In the genomic region with DNA sequence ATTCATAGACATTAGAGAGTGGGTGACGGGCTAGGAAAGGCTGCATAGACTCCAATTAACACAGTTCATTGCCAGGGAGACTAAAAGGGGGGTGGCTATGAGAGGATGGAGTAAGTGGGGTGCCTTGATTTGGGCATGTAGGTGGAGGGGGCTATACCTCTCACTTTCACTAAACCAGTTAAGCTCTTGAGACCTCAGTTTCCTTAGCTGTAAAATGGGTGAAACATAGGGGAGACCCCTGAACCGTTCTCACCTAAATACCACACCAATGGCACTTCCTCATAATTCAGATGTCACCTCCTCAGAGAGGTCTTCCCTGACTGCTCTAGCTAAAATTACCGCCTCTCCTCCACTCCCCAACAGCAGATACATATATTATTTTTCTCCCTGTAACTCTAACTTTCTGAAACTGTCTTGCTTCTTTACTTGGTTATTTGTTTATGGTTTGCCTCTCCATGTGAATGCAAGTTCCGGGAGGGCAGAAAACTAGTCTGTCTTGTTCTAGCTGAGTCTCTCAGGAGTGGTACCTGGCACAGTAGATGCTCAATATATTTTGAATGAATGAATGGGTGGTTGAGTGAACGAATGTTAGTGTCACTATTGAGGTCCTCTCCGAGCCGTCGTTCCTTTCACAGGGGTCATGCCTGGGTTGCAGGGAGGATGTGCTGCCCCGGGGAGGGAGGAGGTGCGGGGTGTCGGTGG, we compare ENCODE assay signal across 10 cellular contexts. TPM values are rescaled to one million over a fixed set of nuclear protein-coding genes. Genes with fewer than 3 reads are reported as not detected.
DNase-seq lines count a peak whose midpoint lies in the region; ATAC-seq and TF ChIP-seq lines count a peak whose summit lies in the region.
"Had no signal": no experiment of that assay in that cellular context is flagged by ENCODE, and none has a peak within 500 bp of the region (broad histone marks: within the 10 kb centered on the region; RNA-seq: fewer than 3 reads in every experiment).

No MANE protein-coding gene starts in this region.

- intact Hi-C loops in MCF 10A (cut with micrococcal nuclease) (no loop called here), mammary epithelial cell (cut with micrococcal nuclease) (no loop called here)

- dilution Hi-C loops in mammary epithelial cell (cut with HindIII; ENCODE audit: low sequenced_read_pairs), result no loop called here

- H3K4me3 ChIP-seq in mammary epithelial cell (replicated peaks in 1 of 3; ENCODE audit: insufficient read depth in 1 of 3, low read depth in 2 of 3, low read length in 3 of 3), result no peak overlapping the region
- H3K4me3 ChIP-seq in urinary bladder (ENCODE audit: low read depth, low read length), result peak overlapping the region; percentile 49

- no peak overlapping the region for H3K9ac ChIP-seq in mammary epithelial cell (ENCODE audit: insufficient read depth, low read length)
- H3K9ac ChIP-seq: SK-N-SH had no signal

- H3K4me2 ChIP-seq in mammary epithelial cell (ENCODE audit: insufficient read depth, low read depth, low read length), result no peak overlapping the region
- H3K4me2 ChIP-seq: SK-N-SH had no signal

- no TSS peak for BruUV-seq in MCF 10A (replicated peaks; lab: Mats Ljungman, UMichigan)
- BruUV-seq in mammary epithelial cell (replicated peaks; lab: Mats Ljungman, UMichigan), result no TSS peak

- H3K27me3 Mint-ChIP-seq in MCF 10A (ENCODE audit: insufficient read depth, unreplicated experiment) (peaks cover 84% of the 10 kb centered on the region), WTC11 (ENCODE audit: low read depth) (peaks cover 45% of the 10 kb centered on the region), mesothelial cell of epicardium (ENCODE audit: low read depth) (peaks cover 37% of the 10 kb centered on the region)

- H3K36me3 Mint-ChIP-seq in MCF 10A (ENCODE audit: insufficient read depth, unreplicated experiment) (no peaks in the 10 kb centered on the region), WTC11 (no peaks in the 10 kb centered on the region), mesothelial cell of epicardium (peaks cover 7% of the 10 kb centered on the region)

- H3K9me3 Mint-ChIP-seq in MCF 10A (ENCODE audit: unreplicated experiment) (peaks cover 6% of the 10 kb centered on the region), WTC11 (no peaks in the 10 kb centered on the region), mesothelial cell of epicardium (peaks cover 17% of the 10 kb centered on the region)
- H3K9me3 Mint-ChIP-seq: activated CD8-positive, alpha-beta T cell treated with anti-CD3 and anti-CD28 coated beads for 36 hours had no signal

- H2AFZ ChIP-seq in mammary epithelial cell (ENCODE audit: low read depth, low read length), result no peak overlapping the region

- TF ChIP-seq CTCF in MCF 10A (IDR thresholded peaks at IDR 0.05; ENCODE audit: unreplicated experiment) (no peak), mammary epithelial cell (conservative IDR thresholded peaks at IDR 0.05 in 1 of 2, IDR thresholded peaks at IDR 0.05 in 1 of 2; ENCODE audit: extremely low read depth in 1 of 2, insufficient read depth in 1 of 2, low read depth in 1 of 2, low read length in 2 of 2) (no peak), WTC11 (IDR thresholded peaks at IDR 0.05) (no peak), mesothelial cell of epicardium (IDR thresholded peaks at IDR 0.05; ENCODE audit: unreplicated experiment) (no peak), GM13976 (IDR thresholded peaks at IDR 0.05; ENCODE audit: borderline replicate concordance, control extremely low read depth, extremely low read depth, insufficient read depth, missing control alignments) (no peak)

- H3K27ac Mint-ChIP-seq in MCF 10A (ENCODE audit: low read depth, unreplicated experiment) (no peak overlapping the region), WTC11 (no peak overlapping the region), mesothelial cell of epicardium (no peak overlapping the region)
- H3K27ac Mint-ChIP-seq: activated CD8-positive, alpha-beta T cell treated with anti-CD3 and anti-CD28 coated beads for 36 hours had no signal

- POLR2A ChIA-PET in MCF 10A (lab: Yijun Ruan, JAX) (no interaction called here), WTC11 (lab: Charles Lee) (interaction anchor here (0.6 to 1.1 kb wide), 2 partner anchors 145 to 248 kb away, joined by 6 read pairs; no protein-coding TSS in a partner anchor)

- H3K4me1 ChIP-seq in mammary epithelial cell (ENCODE audit: insufficient read depth, low read length) (peaks cover 4% of the 10 kb centered on the region), urinary bladder (ENCODE audit: insufficient read depth) (no peaks in the 10 kb centered on the region)

- CTCF ChIA-PET in MCF 10A (lab: Yijun Ruan, JAX), result interaction anchor here (1.1 kb wide), 2 partner anchors 13 to 59 kb away, joined by 3 read pairs; no protein-coding TSS in a partner anchor
- CTCF ChIA-PET in mammary epithelial cell (lab: Charles Lee; ENCODE audit: low non-redundant PET), result no interaction called here
- CTCF ChIA-PET in WTC11 (lab: Charles Lee), result interaction anchor here (0.6 to 1.4 kb wide), 7 partner anchors 24 to 206 kb away, joined by 3 to 6 read pairs (median 4); no protein-coding TSS in a partner anchor

- 39% methylated on average over 8 of the region's 11 CpGs for WGBS in mammary epithelial cell (ENCODE audit: low coverage, missing lambda C conversion rate)
- 27% methylated on average over 11 of the region's 11 CpGs for WGBS in urinary bladder

- H3K36me3 ChIP-seq in mammary epithelial cell (ENCODE audit: insufficient read depth, low read length), result no peaks in the 10 kb centered on the region
- no peaks in the 10 kb centered on the region for H3K36me3 ChIP-seq in urinary bladder (ENCODE audit: insufficient read depth)

- DNase-seq in MCF 10A (ENCODE audit: unreplicated experiment) (no peak), mammary epithelial cell (no peak), WTC11 (ENCODE audit: low spot score) (no peak), mesothelial cell of epicardium (ENCODE audit: low spot score in 2 of 2, unreplicated experiment in 2 of 2) (no peak), NCI-H128 (lab: John Stamatoyannopoulos, UW; ENCODE audit: unreplicated experiment) (no peak), GM13976 (ENCODE audit: low spot score) (no peak)
- DNase-seq: activated CD8-positive, alpha-beta T cell treated with anti-CD3 and anti-CD28 coated beads for 36 hours had no signal

- no peaks in the 10 kb centered on the region for H3K79me2 ChIP-seq in mammary epithelial cell (ENCODE audit: insufficient read depth, low read length)

- in situ Hi-C loops in mammary epithelial cell (cut with MboI; ENCODE audit: low sequenced_read_pairs in 2 of 2) (no loop called here), GM13976 (cut with MboI; ENCODE audit: low sequenced_read_pairs, unreplicated experiment) (no loop called here)

- no peaks in the 10 kb centered on the region for H4K20me1 ChIP-seq in mammary epithelial cell (ENCODE audit: insufficient read depth, low read length)

- no peak overlapping the region for H3K27ac ChIP-seq in mammary epithelial cell (ENCODE audit: insufficient read depth, low read depth, low read length)
- no peak overlapping the region for H3K27ac ChIP-seq in urinary bladder (ENCODE audit: low read depth)

- H3K9me3 ChIP-seq in mammary epithelial cell (replicated peaks; ENCODE audit: insufficient read depth, low read length), result no peaks in the 10 kb centered on the region
- H3K9me3 ChIP-seq: SK-N-SH had no signal

- H3K4me3 Mint-ChIP-seq in MCF 10A (ENCODE audit: unreplicated experiment), result peak overlapping the region; percentile 60
- peak overlapping the region; percentile 69 for H3K4me3 Mint-ChIP-seq in WTC11
- H3K4me3 Mint-ChIP-seq in mesothelial cell of epicardium, result peak overlapping the region; percentile 68
- H3K4me3 Mint-ChIP-seq: activated CD8-positive, alpha-beta T cell treated with anti-CD3 and anti-CD28 coated beads for 36 hours had no signal

- ATAC-seq in WTC11, result peak; percentile 9; the same call in 1 of the 2 replicates
- ATAC-seq in GM21515 (IDR thresholded peaks at IDR 0.05; ENCODE audit: unreplicated experiment), result no peak
- ATAC-seq: activated CD8-positive, alpha-beta T cell treated with anti-CD3 and anti-CD28 coated beads for 36 hours had no signal

- H3K27me3 ChIP-seq in mammary epithelial cell (ENCODE audit: insufficient read depth, low read length), result peaks cover 26% of the 10 kb centered on the region

- H3K4me1 Mint-ChIP-seq in MCF 10A (ENCODE audit: insufficient read depth, unreplicated experiment), result peaks cover 5% of the 10 kb centered on the region
- peaks cover 32% of the 10 kb centered on the region for H3K4me1 Mint-ChIP-seq in WTC11
- H3K4me1 Mint-ChIP-seq in mesothelial cell of epicardium, result peaks cover 28% of the 10 kb centered on the region

TF ChIP-seq in WTC11, 78 proteins besides CTCF, POLR2A, EP300 and RAD21 (continues in another document):
- TF ChIP-seq, protein P1, sequence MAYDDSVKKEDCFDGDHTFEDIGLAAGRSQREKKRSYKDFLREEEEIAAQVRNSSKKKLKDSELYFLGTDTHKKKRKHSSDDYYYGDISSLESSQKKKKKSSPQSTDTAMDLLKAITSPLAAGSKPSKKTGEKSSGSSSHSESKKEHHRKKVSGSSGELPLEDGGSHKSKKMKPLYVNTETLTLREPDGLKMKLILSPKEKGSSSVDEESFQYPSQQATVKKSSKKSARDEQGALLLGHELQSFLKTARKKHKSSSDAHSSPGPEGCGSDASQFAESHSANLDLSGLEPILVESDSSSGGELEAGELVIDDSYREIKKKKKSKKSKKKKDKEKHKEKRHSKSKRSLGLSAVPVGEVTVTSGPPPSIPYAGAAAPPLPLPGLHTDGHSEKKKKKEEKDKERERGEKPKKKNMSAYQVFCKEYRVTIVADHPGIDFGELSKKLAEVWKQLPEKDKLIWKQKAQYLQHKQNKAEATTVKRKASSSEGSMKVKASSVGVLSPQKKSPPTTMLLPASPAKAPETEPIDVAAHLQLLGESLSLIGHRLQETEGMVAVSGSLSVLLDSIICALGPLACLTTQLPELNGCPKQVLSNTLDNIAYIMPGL (CRISPR knock-in tag; IDR thresholded peaks at IDR 0.05), result no peak
- TF ChIP-seq IRF1 (CRISPR knock-in tag; IDR thresholded peaks at IDR 0.05) (no peak), ATF3 (CRISPR knock-in tag; conservative IDR thresholded peaks at IDR 0.05) (no peak)

RNA-seq across cellular contexts. Expression of gene EYA2, which starts 0.6 kb away (rescaled TPM):
- total RNA-seq in MCF 10A (2022) (0.12 TPM in 1 of 2 replicates, not detected in the other), mammary epithelial cell (1 to 10 TPM in 1 of 2 donors, under 1 TPM in 1; 0.31 to 1.0 TPM), WTC11 (2021) (0.64 to 1.5 TPM (median 0.76 TPM) in 3 replicates), mesothelial cell of epicardium (9.0 to 10.2 TPM (median 9.3 TPM) in 3 replicates), urinary bladder (2.2 TPM)
- polyA plus RNA-seq in mammary epithelial cell (0.03 TPM), urinary bladder (0.70 TPM)
- polyA minus RNA-seq in mammary epithelial cell, result not detected
- total RNA-seq: activated CD8-positive, alpha-beta T cell treated with anti-CD3 and anti-CD28 coated beads for 36 hours had no signal
